ENCODE assay signal across 9 cellular contexts in genomic region chr2:62706721-62707516, GRCh38. TPM values are rescaled to one million over a fixed set of nuclear protein-coding genes. Genes with fewer than 3 reads are reported as not detected.
A peak's percentile ranks its signal among the peaks of the same experiment; 100 is the strongest.
DNase-seq lines count a peak whose midpoint lies in the region; ATAC-seq, FAIRE-seq and TF ChIP-seq lines count a peak whose summit lies in the region.
"Had no signal": no experiment of that assay in that cellular context is flagged by ENCODE, and none has a peak within 500 bp of the region (broad histone marks: within the 10 kb centered on the region; RNA-seq: fewer than 3 reads in every experiment).

No MANE protein-coding gene starts in this region.

- peak overlapping the region; percentile 86 for H3K4me3 ChIP-seq in AG04450 (ENCODE audit: low read depth, low read length)
- H3K4me3 ChIP-seq in K562: peak overlapping the region; percentile 57

- peaks cover 10% of the 10 kb centered on the region for H3K36me3 Mint-ChIP-seq in mesothelial cell of epicardium

- H3K4me2 ChIP-seq in K562 (ENCODE audit: insufficient read depth, low read length): peak overlapping the region; percentile 91

- BruUV-seq in K562 (replicated peaks; lab: Mats Ljungman, UMichigan): TSS peak; percentile 43

- no peak for ATAC-seq in K562
- no peak for ATAC-seq in GM21737 (IDR thresholded peaks at IDR 0.05; ENCODE audit: unreplicated experiment)

- H4K20me1 ChIP-seq in K562 (replicated peaks; ENCODE audit: control insufficient read depth, insufficient read depth, low read length): no peaks in the 10 kb centered on the region

- no peak for FAIRE-seq in K562 (lab: Jason Lieb, UNC)
- FAIRE-seq: islet of Langerhans had no signal

- H3K4me3 Mint-ChIP-seq in mesothelial cell of epicardium: peak overlapping the region; percentile 89

- H3K36me3 ChIP-seq in K562 (ENCODE audit: control insufficient read depth, insufficient read depth, low read length): peaks cover 32% of the 10 kb centered on the region

- no peaks in the 10 kb centered on the region for H3K27me3 Mint-ChIP-seq in mesothelial cell of epicardium (ENCODE audit: low read depth)

- no peaks in the 10 kb centered on the region for H3K27me3 ChIP-seq in AG04450 (ENCODE audit: control insufficient read depth, insufficient read depth, low read length)
- no peaks in the 10 kb centered on the region for H3K27me3 ChIP-seq in K562 (ENCODE audit: control insufficient read depth in 2 of 2, insufficient read depth in 2 of 2, low read length in 2 of 2)

- WGBS in K562 (ENCODE audit: insufficient coverage, low coverage, missing lambda C conversion rate): 37% methylated on average over 7 of the region's 7 CpGs

- no peak for TF ChIP-seq EP300 in K562 (IDR thresholded peaks at IDR 0.05; ENCODE audit: low read length)

- H3K9me3 ChIP-seq in AG04450 (ENCODE audit: control insufficient read depth, insufficient read depth, low read length) (no peaks in the 10 kb centered on the region), K562 (replicated peaks; ENCODE audit: control insufficient read depth, insufficient read depth, low read depth, low read length) (no peaks in the 10 kb centered on the region)

- H3K4me1 ChIP-seq in K562 (replicated peaks in 1 of 2; ENCODE audit: control insufficient read depth in 2 of 2, insufficient read depth in 2 of 2, low read length in 2 of 2): peaks cover 0 to 20% of the 10 kb centered on the region in 2 experiments; a peak in 2 of 5 replicates

- TF ChIP-seq CTCF in AG04450 (IDR thresholded peaks at IDR 0.05; ENCODE audit: low read depth, low read length): no peak
- no peak for TF ChIP-seq CTCF in K562 (IDR thresholded peaks at IDR 0.05 in 2 of 3, conservative IDR thresholded peaks at IDR 0.05 in 1 of 3; ENCODE audit: insufficient read depth in 2 of 3, low read depth in 1 of 3, low read length in 3 of 3)
- TF ChIP-seq CTCF in mesothelial cell of epicardium (IDR thresholded peaks at IDR 0.05; ENCODE audit: unreplicated experiment): no peak

- peak overlapping the region; percentile 68 to 92; a peak in 3 of 4 replicates for H3K9ac ChIP-seq in K562 (ENCODE audit: insufficient read depth in 1 of 2, low read depth in 2 of 2, low read length in 2 of 2)

- H3K9me3 Mint-ChIP-seq in mesothelial cell of epicardium: no peaks in the 10 kb centered on the region

- H3K27ac Mint-ChIP-seq in mesothelial cell of epicardium: peak overlapping the region; percentile 59

- peak overlapping the region; percentile 86 for H2AFZ ChIP-seq in K562 (ENCODE audit: low read depth, low read length)

- H3K4me1 Mint-ChIP-seq in mesothelial cell of epicardium: peaks cover 38% of the 10 kb centered on the region

- TF ChIP-seq POLR2A in K562 (conservative IDR thresholded peaks at IDR 0.05): no peak

- H3K79me2 ChIP-seq in K562 (ENCODE audit: control insufficient read depth, insufficient read depth, low read length): peaks cover 53% of the 10 kb centered on the region

- intact Hi-C loops in K562 (cut with micrococcal nuclease): loop anchor here (5.0 kb wide), 2 partner anchors 200 to 250 kb away; partner anchors contain the start of gene TMEM17

- POLR2A ChIA-PET in AG04450 (lab: Yijun Ruan, JAX) (interaction anchor here (0.5 kb wide), 1 partner anchor 43 kb away, joined by 3 read pairs; no protein-coding TSS in a partner anchor), K562 (lab: Yijun Ruan, JAX) (no interaction called here)

- DNase-seq in AG04450 (ENCODE audit: low read depth, low spot score) (no peak), HT-29 (ENCODE audit: low spot score) (peak; percentile 50), K562 (ENCODE audit: extremely low read depth in 1 of 4, low spot score in 3 of 4) (peak in 1 of 4 experiments; percentile 5), mesothelial cell of epicardium (ENCODE audit: low spot score in 2 of 2, unreplicated experiment in 2 of 2) (no peak), LoVo (ENCODE audit: low spot score) (no peak), DMS53 treated with DMSO at 0.1 percent for 48 hours (lab: John Stamatoyannopoulos, UW; ENCODE audit: unreplicated experiment) (no peak), Kasumi-1 (lab: John Stamatoyannopoulos, UW) (no peak)

- no peak for TF ChIP-seq RAD21 in K562 (CRISPR knock-in tag; conservative IDR thresholded peaks at IDR 0.05 in 1 of 2, IDR thresholded peaks at IDR 0.05 in 1 of 2)

- H3K9me1 ChIP-seq in K562 (ENCODE audit: control insufficient read depth, insufficient read depth, low read length): no peaks in the 10 kb centered on the region

- CTCF ChIA-PET in AG04450 (lab: Charles Lee): interaction anchor here (0.7 kb wide), 1 partner anchor 69 kb away, joined by 3 read pairs; no protein-coding TSS in a partner anchor
- CTCF ChIA-PET in K562 (lab: Yijun Ruan, JAX; ENCODE audit: low intra/inter-chr PET ratio): no interaction called here

- no peak overlapping the region for H3K27ac ChIP-seq in AG04450 (ENCODE audit: low read depth, low read length)
- H3K27ac ChIP-seq in K562 (ENCODE audit: extremely low read depth, low read depth, low read length): peak overlapping the region; percentile 66; the same call in 1 of the 3 replicates

- in situ Hi-C loops in K562 (cut with MboI): no loop called here

TF ChIP-seq in K562, 482 proteins besides CTCF, POLR2A, EP300 and RAD21:
- TF ChIP-seq ZNF551 (CRISPR knock-in tag; IDR thresholded peaks at IDR 0.05): no peak
- TF ChIP-seq CGGBP1 (CRISPR knock-in tag; IDR thresholded peaks at IDR 0.05): no peak
- TF ChIP-seq GATAD2A (IDR thresholded peaks at IDR 0.05): no peak
- no peak for TF ChIP-seq BHLHE40 (IDR thresholded peaks at IDR 0.05; ENCODE audit: low read length)
- TF ChIP-seq ZBTB1 (CRISPR knock-in tag; IDR thresholded peaks at IDR 0.05; ENCODE audit: borderline replicate concordance, low read depth): no peak
- no peak for TF ChIP-seq FOXO4 (CRISPR knock-in tag; IDR thresholded peaks at IDR 0.05)
- TF ChIP-seq EHMT2 (IDR thresholded peaks at IDR 0.05): no peak
- TF ChIP-seq NFXL1 (CRISPR knock-in tag; IDR thresholded peaks at IDR 0.05): no peak
- no peak for TF ChIP-seq SMARCB1 (IDR thresholded peaks at IDR 0.05; ENCODE audit: insufficient read length, low read depth)
- no peak for TF ChIP-seq ZNF197 (CRISPR knock-in tag; IDR thresholded peaks at IDR 0.05; ENCODE audit: low read depth)
- no peak for TF ChIP-seq RBM34 (IDR thresholded peaks at IDR 0.05; ENCODE audit: borderline replicate concordance, insufficient read depth, low read length)

RNA-seq across cellular contexts. Expression of gene EHBP1, which starts 1.4 kb away (rescaled TPM):
- polyA plus RNA-seq in AG04450 (2011; rRNA removed) (48.2 and 68.6 TPM in 2 replicates), K562 (2011; rRNA removed) (17.1 and 19.2 TPM in 2 replicates), K562 (2014; fragmentation: Illumina TruSeq; extraction: Trizol) (22.0 and 26.6 TPM in 2 replicates), K562 (2014; fragmentation: Nextera tagmentation; extraction: Ambion mirVana) (1 to 10 TPM; 8.9 to 9.6 TPM), K562 (2014; rRNA removed) (18.4 and 18.5 TPM in 2 replicates)
- 77.3 and 98.3 TPM in 2 replicates for polyA minus RNA-seq in AG04450 (2011; rRNA and poly(A)+ RNA removed)
- total RNA-seq in HT-29 (2014; rRNA removed; shearing (Covaris generic)): 14.2 and 25.2 TPM in 2 replicates
- 56.2 and 142 TPM in 2 replicates for total RNA-seq in K562 (2011; cell fraction: chromatin; rRNA removed; ENCODE audit: low replicate concordance)
- 22.2 and 34.2 TPM in 2 replicates for total RNA-seq in K562 (2011; cell fraction: nucleolus; rRNA removed)
- total RNA-seq in K562 (2011; cell fraction: nucleoplasm; rRNA removed): 48.4 and 56.4 TPM in 2 replicates
- total RNA-seq in K562 (2014; rRNA removed) (18.0 and 19.3 TPM in 2 replicates), K562 (2014; rRNA removed; fragmentation: Illumina TruSeq; extraction: Trizol) (26.4 and 29.4 TPM in 2 replicates), K562 (2015; rRNA removed; fragmentation: Illumina TruSeq; extraction: Trizol) (18.8 and 23.3 TPM in 2 replicates), K562 (2021) (23.5 and 25.7 TPM in 2 replicates), mesothelial cell of epicardium (65.7 to 68.4 TPM (median 67.4 TPM) in 3 replicates)
- 3.4 and 7.1 TPM in 2 replicates for polyA plus RNA-seq in K562 (2011; cell fraction: cytosol; rRNA removed)
- 20.8 and 21.1 TPM in 2 replicates for polyA plus RNA-seq in K562 (2011; cell fraction: nucleus; rRNA removed)
- 18.0 and 20.8 TPM in 2 replicates for polyA plus RNA-seq in K562 (2012)
- 66.7 and 79.8 TPM in 2 replicates for polyA minus RNA-seq in K562 (2011; rRNA and poly(A)+ RNA removed)
- polyA minus RNA-seq in K562 (2011; cell fraction: cytosol; rRNA and poly(A)+ RNA removed): 13.6 and 15.0 TPM in 2 replicates
- 41.3 and 76.3 TPM in 2 replicates for polyA minus RNA-seq in K562 (2011; cell fraction: nucleus; rRNA and poly(A)+ RNA removed)
